ENCODE assay signal across 9 cellular contexts in the genomic region with DNA sequence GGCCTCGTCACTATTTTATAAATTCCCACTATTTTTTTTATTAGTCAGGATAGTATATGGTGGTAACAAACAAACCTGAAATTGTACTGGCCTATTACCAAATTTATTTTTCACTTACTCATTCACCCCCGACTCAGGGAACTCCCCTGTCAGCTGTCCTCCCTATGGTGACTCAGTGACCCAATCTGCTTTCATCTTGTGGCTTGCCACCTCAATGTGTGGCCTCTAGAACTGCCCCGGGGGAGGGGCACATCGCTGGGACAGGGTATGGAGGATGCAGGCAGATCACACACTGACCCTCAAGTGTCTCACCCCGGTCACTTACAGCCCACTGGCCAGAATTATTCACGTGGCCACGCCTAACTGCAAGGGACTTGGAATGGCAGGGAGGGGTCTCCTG.
DNase-seq lines count a peak whose midpoint lies in the region; ATAC-seq and TF ChIP-seq lines count a peak whose summit lies in the region.
"Had no signal": no experiment of that assay in that cellular context is flagged by ENCODE, and none has a peak within 500 bp of the region (broad histone marks: within the 10 kb centered on the region; RNA-seq: fewer than 3 reads in every experiment).

No MANE protein-coding gene starts in this region.

- peaks cover 34% of the 10 kb centered on the region for H3K4me1 ChIP-seq in lower lobe of right lung

- TF ChIP-seq CTCF in lower lobe of right lung (IDR thresholded peaks at IDR 0.05): no peak

- H3K27ac Mint-ChIP-seq in activated T-helper 17 cell treated with anti-CD3 and anti-CD28 coated beads, Interleukin-2, amount 50 U/mL, for 72 hours: peak overlapping the region; percentile 77
- H3K27ac Mint-ChIP-seq in stimulated activated naive CD8-positive, alpha-beta T cell treated with anti-CD3 and anti-CD28 coated beads, Interleukin-15, amount 100 ng/mL, for 72 hours: peak overlapping the region; percentile 21 to 84

- peaks cover 20% of the 10 kb centered on the region for H3K27me3 Mint-ChIP-seq in activated T-helper 17 cell treated with anti-CD3 and anti-CD28 coated beads, Interleukin-2, amount 50 U/mL, for 72 hours
- peaks cover 68% of the 10 kb centered on the region for H3K27me3 Mint-ChIP-seq in stimulated activated naive CD8-positive, alpha-beta T cell treated with anti-CD3 and anti-CD28 coated beads, Interleukin-15, amount 100 ng/mL, for 72 hours

- H3K9me3 Mint-ChIP-seq in activated T-helper 17 cell treated with anti-CD3 and anti-CD28 coated beads, Interleukin-2, amount 50 U/mL, for 72 hours: no peaks in the 10 kb centered on the region
- H3K9me3 Mint-ChIP-seq in stimulated activated naive CD8-positive, alpha-beta T cell treated with anti-CD3 and anti-CD28 coated beads, Interleukin-15, amount 100 ng/mL, for 72 hours: no peaks in the 10 kb centered on the region

- peaks cover 37% of the 10 kb centered on the region for H3K4me1 Mint-ChIP-seq in activated T-helper 17 cell treated with anti-CD3 and anti-CD28 coated beads, Interleukin-2, amount 50 U/mL, for 72 hours
- peaks cover 61% of the 10 kb centered on the region for H3K4me1 Mint-ChIP-seq in stimulated activated naive CD8-positive, alpha-beta T cell treated with anti-CD3 and anti-CD28 coated beads, Interleukin-15, amount 100 ng/mL, for 72 hours

- peaks cover 12% of the 10 kb centered on the region for H3K36me3 Mint-ChIP-seq in activated T-helper 17 cell treated with anti-CD3 and anti-CD28 coated beads, Interleukin-2, amount 50 U/mL, for 72 hours (ENCODE audit: low read depth)

- peak overlapping the region; percentile 34 for H3K27ac ChIP-seq in lower lobe of right lung

- intact Hi-C loops in lower lobe of right lung (cut with DNase I): no loop called here

- no peaks in the 10 kb centered on the region for H3K9me3 ChIP-seq in lower lobe of right lung

- peak; percentile 72 for ATAC-seq in activated T-helper 17 cell treated with anti-CD3 and anti-CD28 coated beads, Interleukin-2, amount 50 U/mL, for 72 hours (replicated peaks)
- ATAC-seq in lower lobe of right lung (no peak), GM21528 (IDR thresholded peaks at IDR 0.05; ENCODE audit: low FRiP score, unreplicated experiment) (no peak), GM21723 (IDR thresholded peaks at IDR 0.05; ENCODE audit: unreplicated experiment) (no peak)
- ATAC-seq in stimulated activated naive CD8-positive, alpha-beta T cell treated with anti-CD3 and anti-CD28 coated beads, Interleukin-15, amount 100 ng/mL, for 72 hours: peak; percentile 69

- DNase-seq in activated CD4-positive, alpha-beta T cell treated with anti-CD3 and anti-CD28 coated beads for 24 hours (ENCODE audit: low read depth in 2 of 2): peak; percentile 28 to 44
- DNase-seq in activated CD4-positive, alpha-beta T cell treated with anti-CD3 and anti-CD28 coated beads for 1 hour: no peak
- DNase-seq in lower lobe of right lung (no peak), NCI-H1694 treated with DMSO at 0.1 percent for 48 hours (lab: John Stamatoyannopoulos, UW) (no peak)
- peak; percentile 63 to 77 for DNase-seq in stimulated activated naive CD8-positive, alpha-beta T cell treated with anti-CD3 and anti-CD28 coated beads, Interleukin-15, amount 100 ng/mL, for 72 hours
- DNase-seq: left ventricle myocardium superior had no signal

- H3K4me3 Mint-ChIP-seq in activated T-helper 17 cell treated with anti-CD3 and anti-CD28 coated beads, Interleukin-2, amount 50 U/mL, for 72 hours: peak overlapping the region; percentile 60
- peak overlapping the region; percentile 46 to 70 for H3K4me3 Mint-ChIP-seq in stimulated activated naive CD8-positive, alpha-beta T cell treated with anti-CD3 and anti-CD28 coated beads, Interleukin-15, amount 100 ng/mL, for 72 hours

- H3K36me3 ChIP-seq in lower lobe of right lung: no peaks in the 10 kb centered on the region

- no peaks in the 10 kb centered on the region for H3K27me3 ChIP-seq in lower lobe of right lung (ENCODE audit: low read depth)

- H3K4me3 ChIP-seq in lower lobe of right lung: no peak overlapping the region

Comparison
In these comparisons a context has a peak if more than half of its experiments do, and no peak if none do; other contexts are left out.
1. DNase-seq: peak in activated CD4-positive, alpha-beta T cell treated with anti-CD3 and anti-CD28 coated beads for 24 hours (2 of 2) and stimulated activated naive CD8-positive, alpha-beta T cell treated with anti-CD3 and anti-CD28 coated beads, Interleukin-15, amount 100 ng/mL, for 72 hours (2 of 2); none in activated CD4-positive, alpha-beta T cell treated with anti-CD3 and anti-CD28 coated beads for 1 hour (single experiment), lower lobe of right lung (single experiment) and NCI-H1694 treated with DMSO at 0.1 percent for 48 hours (single experiment).
2. ATAC-seq: peak in activated T-helper 17 cell treated with anti-CD3 and anti-CD28 coated beads, Interleukin-2, amount 50 U/mL, for 72 hours (single experiment) and stimulated activated naive CD8-positive, alpha-beta T cell treated with anti-CD3 and anti-CD28 coated beads, Interleukin-15, amount 100 ng/mL, for 72 hours (single experiment); none in lower lobe of right lung (0 of 2), GM21528 (single experiment) and GM21723 (single experiment).